ENCODE assay signal across 9 cellular contexts in the genomic region with DNA sequence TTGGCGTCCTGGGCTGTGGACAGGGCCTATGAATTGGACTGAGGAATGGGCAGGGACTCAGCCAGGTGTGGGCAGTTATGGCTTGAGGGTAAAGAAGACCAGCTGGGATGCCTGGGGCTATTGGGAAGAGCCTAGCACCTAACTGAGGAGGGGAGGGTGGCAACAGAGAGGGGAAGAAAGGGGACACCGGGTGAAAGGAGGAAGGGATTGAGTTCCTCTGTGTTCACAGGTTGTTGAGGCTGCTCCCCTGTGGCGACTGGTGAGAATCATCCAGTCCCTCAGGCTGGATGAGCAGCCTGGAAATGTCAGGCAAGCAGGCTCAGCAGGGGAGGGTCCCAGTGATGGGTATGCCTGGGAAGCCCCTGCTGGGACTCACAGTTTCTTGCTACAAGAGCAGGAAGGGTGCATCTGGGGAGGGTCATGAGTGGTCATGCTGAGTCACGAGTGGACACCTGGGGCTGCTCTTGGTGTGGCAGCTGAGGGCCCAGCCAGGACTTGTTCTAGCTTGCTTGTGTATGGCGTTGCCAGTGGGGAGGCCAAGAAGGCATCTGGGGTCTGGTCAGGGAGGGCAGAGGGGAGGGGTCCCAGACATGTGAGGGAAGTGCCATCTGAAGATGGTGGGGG. TPM values are rescaled to one million over a fixed set of nuclear protein-coding genes. Genes with fewer than 3 reads are reported as not detected.
DNase-seq lines count a peak whose midpoint lies in the region; ATAC-seq, FAIRE-seq and TF ChIP-seq lines count a peak whose summit lies in the region.
"Had no signal": no experiment of that assay in that cellular context is flagged by ENCODE, and none has a peak within 500 bp of the region (broad histone marks: within the 10 kb centered on the region; RNA-seq: fewer than 3 reads in every experiment).

No MANE protein-coding gene starts in this region.

- peak overlapping the region in 1 of 2 donors; percentile 46 for H3K9ac ChIP-seq in kidney (ENCODE audit: low read length in 2 of 2)

- FAIRE-seq in kidney (lab: Jason Lieb, UNC) (no peak), GM12892 (lab: Jason Lieb, UNC) (no peak)

- DNase-seq in AG09309 (ENCODE audit: low read depth) (no peak), GM20000 (ENCODE audit: low spot score) (peak; percentile 25), activated B cell treated with CpG ODN at 0.5 μM for 24 hours (no peak), kidney (no peak), GM12892 (ENCODE audit: insufficient read length) (no peak), substantia nigra (lab: John Stamatoyannopoulos, UW) (no peak), GDM1 (lab: John Stamatoyannopoulos, UW) (no peak), superior temporal gyrus (ENCODE audit: extremely low spot score) (no peak)
- DNase-seq: NK-92 treated with Interleukin-12 subunit alpha and Interleukin-12 subunit beta, amount 100 ng/mL, for 24 hours had no signal

- peaks cover 26% of the 10 kb centered on the region for H3K4me1 Mint-ChIP-seq in activated B cell treated with CpG ODN at 0.5 μM for 24 hours

- H3K36me3 Mint-ChIP-seq in activated B cell treated with CpG ODN at 0.5 μM for 24 hours (ENCODE audit: low read depth): peaks cover 26% of the 10 kb centered on the region

- H3K9me3 Mint-ChIP-seq in activated B cell treated with CpG ODN at 0.5 μM for 24 hours: no peaks in the 10 kb centered on the region

- TF ChIP-seq CTCF in AG09309 (IDR thresholded peaks at IDR 0.05; ENCODE audit: control insufficient read depth, insufficient read depth, low read depth, low read length, missing control alignments) (no peak), GM20000 (IDR thresholded peaks at IDR 0.05; ENCODE audit: extremely low read depth, missing control alignments) (no peak), activated B cell treated with CpG ODN at 0.5 μM for 24 hours (IDR thresholded peaks at IDR 0.05) (no peak), kidney (IDR thresholded peaks at IDR 0.05; ENCODE audit: borderline replicate concordance, extremely low read depth, insufficient read depth) (no peak)

- peaks cover 4 to 7% of the 10 kb centered on the region in 2 donors for H3K36me3 ChIP-seq in kidney (ENCODE audit: control insufficient read depth in 1 of 2, insufficient read depth in 2 of 2, low read length in 2 of 2)

- CTCF ChIA-PET in activated B cell treated with CpG ODN at 0.5 μM for 24 hours (lab: Charles Lee): interaction anchor here (1.5 kb wide), 1 partner anchor 61 kb away, joined by 3 read pairs; no protein-coding TSS in a partner anchor

- H3K4me1 ChIP-seq in kidney (ENCODE audit: control insufficient read depth in 1 of 2, insufficient read depth in 1 of 2, low read depth in 1 of 2, low read length in 2 of 2): peaks cover 0 to 9% of the 10 kb centered on the region in 2 donors

- no peak for ATAC-seq in activated B cell treated with CpG ODN at 0.5 μM for 24 hours (ENCODE audit: low read depth)

- H3K27me3 Mint-ChIP-seq in activated B cell treated with CpG ODN at 0.5 μM for 24 hours: no peaks in the 10 kb centered on the region

- TF ChIP-seq POLR2A in GM12892 (IDR thresholded peaks at IDR 0.05; ENCODE audit: low read depth, low read length): no peak

- peak overlapping the region; percentile 81 for H3K4me3 Mint-ChIP-seq in activated B cell treated with CpG ODN at 0.5 μM for 24 hours

- intact Hi-C loops in activated B cell treated with CpG ODN at 0.5 μM for 24 hours (cut with micrococcal nuclease) (no loop called here), kidney (cut with DNase I) (no loop called here)

- H3K27ac ChIP-seq in kidney (ENCODE audit: low read depth in 2 of 2, low read length in 2 of 2) (no peak overlapping the region), substantia nigra (ENCODE audit: low read depth, low read length, poor library complexity, severe bottlenecking) (no peak overlapping the region)

- H3K9me3 ChIP-seq in kidney (ENCODE audit: control insufficient read depth in 1 of 2, low read length in 2 of 2): no peaks in the 10 kb centered on the region

- H3K27ac Mint-ChIP-seq in activated B cell treated with CpG ODN at 0.5 μM for 24 hours: no peak overlapping the region

- POLR2A ChIA-PET in activated B cell treated with CpG ODN at 0.5 μM for 24 hours (lab: Charles Lee): interaction anchor here (1.2 to 1.3 kb wide), 2 partner anchors 17 to 31 kb away, joined by 3 to 4 read pairs; partner anchors contain the start of gene ZNF324B

- H3K4me3 ChIP-seq in AG09309 (ENCODE audit: control insufficient read depth, low read depth, low read length) (peak overlapping the region; percentile 30), kidney (ENCODE audit: low read length in 2 of 2) (peak overlapping the region; percentile 25 to 32)

RNA-seq across cellular contexts. Expression of gene ZNF324, which starts 1.4 kb away (rescaled TPM):
- total RNA-seq in activated B cell treated with CpG ODN at 0.5 μM for 24 hours (11.8 and 13.1 TPM in 2 replicates), kidney (13.0 TPM)
- polyA plus RNA-seq in kidney (ENCODE audit: insufficient read depth, low read depth, low replicate concordance): 3.9 TPM
- polyA plus RNA-seq in GM12892 (2012; ENCODE audit: missing spikeins): 2.8 TPM

RNA-seq across cellular contexts. Expression of gene ZNF446, which starts 7.8 kb away (rescaled TPM):
- total RNA-seq in activated B cell treated with CpG ODN at 0.5 μM for 24 hours (9.6 and 10.4 TPM in 2 replicates), kidney (13.3 TPM)
- 12.6 TPM for polyA plus RNA-seq in kidney (ENCODE audit: insufficient read depth, low read depth, low replicate concordance)
- 4.9 TPM for polyA plus RNA-seq in GM12892 (2012; ENCODE audit: missing spikeins)

RNA-seq across cellular contexts. Expression of gene ZNF324B, which starts 16.9 kb away (rescaled TPM):
- 11.1 and 11.7 TPM in 2 replicates for total RNA-seq in activated B cell treated with CpG ODN at 0.5 μM for 24 hours
- total RNA-seq in kidney: 9.9 TPM
- 3.4 TPM for polyA plus RNA-seq in kidney (ENCODE audit: insufficient read depth, low read depth, low replicate concordance)
- 2.8 TPM for polyA plus RNA-seq in GM12892 (2012; ENCODE audit: missing spikeins)

RNA-seq across cellular contexts. Expression of gene ZNF132, which starts 28.4 kb away (rescaled TPM):
- total RNA-seq in activated B cell treated with CpG ODN at 0.5 μM for 24 hours (9.2 and 10.4 TPM in 2 replicates), kidney (7.8 TPM)
- polyA plus RNA-seq in kidney (ENCODE audit: insufficient read depth, low read depth, low replicate concordance): 2.9 TPM
- polyA plus RNA-seq in GM12892 (2012; ENCODE audit: missing spikeins): 0.74 TPM

RNA-seq across cellular contexts. Expression of gene SLC27A5, which starts 43.5 kb away (rescaled TPM):
- 8.0 and 10.2 TPM in 2 replicates for total RNA-seq in activated B cell treated with CpG ODN at 0.5 μM for 24 hours
- 10.8 TPM for total RNA-seq in kidney
- polyA plus RNA-seq in kidney (ENCODE audit: insufficient read depth, low read depth, low replicate concordance): 41.5 TPM
- polyA plus RNA-seq in GM12892 (2012; ENCODE audit: missing spikeins): 36.2 TPM
